Comparison of ENCODE assay signal across 2 cellular contexts in genomic region chr21:42880352-42880751, GRCh38.
TF ChIP-seq lines count a peak whose summit lies in the region.

No MANE protein-coding gene starts in this region.

TF ChIP-seq in A549, 52 proteins besides CTCF, POLR2A, EP300 and RAD21:
- no peak for TF ChIP-seq CBX8 (IDR thresholded peaks at IDR 0.05)
- TF ChIP-seq REST (IDR thresholded peaks at IDR 0.05) = no peak

TF ChIP-seq in GM12878, 131 proteins besides CTCF, POLR2A, EP300 and RAD21:
- TF ChIP-seq EED (IDR thresholded peaks at IDR 0.05; ENCODE audit: low read depth) = no peak
- TF ChIP-seq SREBF2 (IDR thresholded peaks at IDR 0.05; ENCODE audit: low read length) = no peak
- TF ChIP-seq HCFC1 (IDR thresholded peaks at IDR 0.05; ENCODE audit: low read length) = no peak
- no peak for TF ChIP-seq SUPT20H (IDR thresholded peaks at IDR 0.05; ENCODE audit: borderline replicate concordance, control insufficient read depth, low read depth, low read length)
- no peak for TF ChIP-seq TCF3 (IDR thresholded peaks at IDR 0.05; ENCODE audit: borderline replicate concordance, insufficient read depth, low read depth, low read length)
- TF ChIP-seq CBX3 (IDR thresholded peaks at IDR 0.05; ENCODE audit: borderline replicate concordance, low read depth) = no peak
- no peak for TF ChIP-seq BMI1 (IDR thresholded peaks at IDR 0.05; ENCODE audit: borderline replicate concordance)
- no peak for TF ChIP-seq NFIC (IDR thresholded peaks at IDR 0.05; ENCODE audit: low read depth, low read length)
- no peak for TF ChIP-seq IKZF1 (conservative IDR thresholded peaks at IDR 0.05)
- TF ChIP-seq KAT2A (conservative IDR thresholded peaks at IDR 0.05; ENCODE audit: control insufficient read depth, low read depth, low read length) = no peak
- TF ChIP-seq SP1 (IDR thresholded peaks at IDR 0.05; ENCODE audit: low read depth, low read length) = no peak
- TF ChIP-seq YBX1 (IDR thresholded peaks at IDR 0.05) = no peak
